In the genomic region with DNA sequence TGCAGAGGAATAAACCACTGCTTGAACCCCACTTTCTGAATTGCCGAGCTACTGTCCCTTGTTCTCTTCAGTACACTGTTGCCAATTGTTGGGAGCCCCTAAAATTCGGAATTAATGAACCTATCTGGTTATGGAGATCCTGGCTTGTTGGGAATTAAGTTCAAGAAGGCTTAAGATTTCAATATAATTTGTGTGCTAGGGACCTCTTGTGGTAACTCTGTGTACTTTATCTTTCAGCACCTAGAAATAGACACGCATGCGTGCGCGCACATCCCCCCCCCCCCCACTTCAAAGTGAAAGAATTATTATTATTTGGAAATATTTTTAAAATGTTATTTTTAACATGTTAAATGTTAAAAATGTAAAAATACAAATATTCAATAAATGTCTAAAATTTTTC, we compare ENCODE assay signal across 9 cellular contexts. TPM values are rescaled to one million over a fixed set of nuclear protein-coding genes. Genes with fewer than 3 reads are reported as not detected.
DNase-seq lines count a peak whose midpoint lies in the region; ATAC-seq and TF ChIP-seq lines count a peak whose summit lies in the region.
"Had no signal": no experiment of that assay in that cellular context is flagged by ENCODE, and none has a peak within 500 bp of the region (broad histone marks: within the 10 kb centered on the region; RNA-seq: fewer than 3 reads in every experiment).

No MANE protein-coding gene starts in this region.

- H3K9me2 ChIP-seq in SU-DHL-6 (replicated peaks; ENCODE audit: insufficient read depth, low read length) = no peaks in the 10 kb centered on the region

- no peaks in the 10 kb centered on the region for H3K4me1 ChIP-seq in prostate gland (replicated peaks)

- H3K36me3 ChIP-seq in SU-DHL-6 (ENCODE audit: low read length) (no peaks in the 10 kb centered on the region), prostate gland (no peaks in the 10 kb centered on the region)

- H3K9me3 ChIP-seq in SU-DHL-6 (ENCODE audit: insufficient read depth, low read length) (no peaks in the 10 kb centered on the region), prostate gland (no peaks in the 10 kb centered on the region)

- no peaks in the 10 kb centered on the region for H3F3A ChIP-seq in SU-DHL-6 (ENCODE audit: insufficient read depth)

- no peak overlapping the region for H2AFZ ChIP-seq in SU-DHL-6 (ENCODE audit: low read depth, low read length, severe bottlenecking)

- intact Hi-C loops in prostate gland (cut with DNase I) = loop anchor here (2.0 to 5.0 kb wide), 2 partner anchors 153 to 247 kb away; partner anchors contain the start of genes GFM2 and NSA2

- H3K4me2 ChIP-seq in SU-DHL-6 (ENCODE audit: low read depth, low read length, poor library complexity, severe bottlenecking) = no peak overlapping the region

- H4K20me1 ChIP-seq in SU-DHL-6 (ENCODE audit: low read depth, low read length) = no peaks in the 10 kb centered on the region

- H3K79me2 ChIP-seq in SU-DHL-6 (ENCODE audit: insufficient read depth, low read length) = no peaks in the 10 kb centered on the region

- no peak overlapping the region for H3K27ac ChIP-seq in SU-DHL-6 (ENCODE audit: low read depth, low read length)
- H3K27ac ChIP-seq in prostate gland = no peak overlapping the region

- no peaks in the 10 kb centered on the region for H3K27me3 ChIP-seq in SU-DHL-6 (ENCODE audit: low read length)
- no peaks in the 10 kb centered on the region for H3K27me3 ChIP-seq in prostate gland (replicated peaks; ENCODE audit: insufficient read depth)

- H3K4me3 ChIP-seq in SU-DHL-6 (ENCODE audit: insufficient read depth, low read length, poor library complexity, severe bottlenecking) (no peak overlapping the region), fibroblast of villous mesenchyme (ENCODE audit: low read depth, low read length) (no peak overlapping the region), prostate gland (no peak overlapping the region)

- 3% methylated on average over 6 of the region's 6 CpGs for WGBS in prostate gland

- ATAC-seq in HG03354 (IDR thresholded peaks at IDR 0.05; ENCODE audit: poor library complexity, severe bottlenecking, unreplicated experiment) = no peak

- peak; percentile 20 for TF ChIP-seq CTCF in SU-DHL-6 (IDR thresholded peaks at IDR 0.05; ENCODE audit: insufficient read depth, low read length, poor library complexity, severe bottlenecking)
- TF ChIP-seq CTCF in fibroblast of villous mesenchyme (IDR thresholded peaks at IDR 0.05; ENCODE audit: insufficient read depth, low read depth, low read length) = peak; percentile 68
- TF ChIP-seq CTCF in prostate gland (IDR thresholded peaks at IDR 0.05) = peak in 3 of 4 experiments; percentile 59 to 67 (median 60)

- DNase-seq in ELR (ENCODE audit: low read depth) = peak; percentile 76
- DNase-seq in Kasumi-1 (lab: John Stamatoyannopoulos, UW) = peak; percentile 70 to 84
- peak; percentile 73 for DNase-seq in fibroblast of villous mesenchyme (ENCODE audit: low read depth)
- DNase-seq in prostate gland (ENCODE audit: low spot score) = peak; percentile 12
- DNase-seq in cortex of kidney (lab: John Stamatoyannopoulos, UW) = no peak
- DNase-seq: activated B cell treated with CpG ODN at 0.5 μM for 24 hours, right cardiac atrium had no signal

- H3K9ac ChIP-seq in SU-DHL-6 (ENCODE audit: low read length) = no peak overlapping the region

- TF ChIP-seq POLR2A in prostate gland (IDR thresholded peaks at IDR 0.05) = no peak

RNA-seq across cellular contexts. Expression of gene FAM169A, which starts 53.3 kb away (rescaled TPM):
- total RNA-seq in fibroblast of villous mesenchyme = 1.3 and 3.9 TPM in 2 replicates
- total RNA-seq in prostate gland = 10 to 100 TPM; 16.6 to 57.9 TPM
